In genomic region chr19:7781157-7781556, GRCh38 we compare ENCODE assay signal across 17 cellular contexts. TPM values are rescaled to one million over a fixed set of nuclear protein-coding genes. Genes with fewer than 3 reads are reported as not detected.
DNase-seq lines count a peak whose midpoint lies in the region; ATAC-seq and TF ChIP-seq lines count a peak whose summit lies in the region.
"Had no signal": no experiment of that assay in that cellular context is flagged by ENCODE, and none has a peak within 500 bp of the region (broad histone marks: within the 10 kb centered on the region; RNA-seq: fewer than 3 reads in every experiment).

No MANE protein-coding gene starts in this region.

- no peak overlapping the region for H3K4me3 Mint-ChIP-seq in GM23338
- no peak overlapping the region for H3K4me3 Mint-ChIP-seq in CD8-positive, alpha-beta T cell
- H3K4me3 Mint-ChIP-seq: CD4-positive, alpha-beta memory T cell had no signal

- H3K9me3 Mint-ChIP-seq in GM23338, result no peaks in the 10 kb centered on the region; the same call in 2 of the 3 replicates
- peaks cover 6% of the 10 kb centered on the region for H3K9me3 Mint-ChIP-seq in CD8-positive, alpha-beta T cell

- no peak overlapping the region for H3K27ac Mint-ChIP-seq in GM23338
- no peak overlapping the region for H3K27ac Mint-ChIP-seq in CD8-positive, alpha-beta T cell
- H3K27ac Mint-ChIP-seq: CD4-positive, alpha-beta memory T cell had no signal

- H3K36me3 ChIP-seq in GM23338 (ENCODE audit: insufficient read depth) (no peaks in the 10 kb centered on the region), spleen (no peaks in the 10 kb centered on the region)
- no peaks in the 10 kb centered on the region for H3K36me3 ChIP-seq in CD8-positive, alpha-beta T cell (ENCODE audit: insufficient read depth, low read length)
- H3K36me3 ChIP-seq: BE2C had no signal

- POLR2A ChIA-PET in CD8-positive, alpha-beta T cell (lab: Charles Lee), result no interaction called here

- ATAC-seq in GM23338, result no peak; the same call in 2 of the 3 replicates
- no peak for ATAC-seq in CD8-positive, alpha-beta T cell
- ATAC-seq: A549 had no signal

- H3K27me3 ChIP-seq in GM23338 (ENCODE audit: insufficient read depth) (peaks cover 14% of the 10 kb centered on the region), spleen (replicated peaks in 1 of 7) (peaks cover 0 to 39% (median 0%) of the 10 kb centered on the region in 7 donors)
- no peaks in the 10 kb centered on the region for H3K27me3 ChIP-seq in CD8-positive, alpha-beta T cell (ENCODE audit: insufficient read depth, low read length)

- intact Hi-C loops in spleen (cut with DNase I; ENCODE audit: low total_unique reads), result no loop called here
- intact Hi-C loops in CD8-positive, alpha-beta T cell (cut with DNase I, micrococcal nuclease), result no loop called here

- H3K27ac ChIP-seq in GM23338 (ENCODE audit: low read depth) (no peak overlapping the region), spleen (no peak overlapping the region)
- no peak overlapping the region for H3K27ac ChIP-seq in CD8-positive, alpha-beta T cell (ENCODE audit: low read depth, low read length)
- H3K27ac ChIP-seq: A549, C4-2B had no signal

- no peaks in the 10 kb centered on the region for H3K36me3 Mint-ChIP-seq in GM23338 (ENCODE audit: low read depth)
- no peaks in the 10 kb centered on the region for H3K36me3 Mint-ChIP-seq in CD8-positive, alpha-beta T cell
- H3K36me3 Mint-ChIP-seq: CD4-positive, alpha-beta memory T cell had no signal

- 66 to 79% (median 70%) methylated on average over 12 of the region's 12 CpGs for WGBS in spleen, 5 donors

- H3K4me3 ChIP-seq in GM23338, result no peak overlapping the region
- no peak overlapping the region for H3K4me3 ChIP-seq in spleen
- no peak overlapping the region for H3K4me3 ChIP-seq in CD8-positive, alpha-beta T cell (ENCODE audit: low read depth, low read length)
- H3K4me3 ChIP-seq: A549 had no signal

- H3K9me3 ChIP-seq in spleen, result peaks cover 0 to 11% (median 4%) of the 10 kb centered on the region in 8 donors
- H3K9me3 ChIP-seq in CD8-positive, alpha-beta T cell (ENCODE audit: low read length), result no peaks in the 10 kb centered on the region
- H3K9me3 ChIP-seq: BE2C had no signal

- no peak for TF ChIP-seq POLR2A in spleen (IDR thresholded peaks at IDR 0.05)

- TF ChIP-seq CTCF in GM23338 (conservative IDR thresholded peaks at IDR 0.05; ENCODE audit: low read depth in 2 of 2), result peak in 1 of 2 experiments; percentile 46; a peak in 2 of 4 replicates
- no peak for TF ChIP-seq CTCF in spleen (IDR thresholded peaks at IDR 0.05 in 8 of 11, conservative IDR thresholded peaks at IDR 0.05 in 3 of 11)
- no peak for TF ChIP-seq CTCF in CD8-positive, alpha-beta T cell (IDR thresholded peaks at IDR 0.05)

- DNase-seq in GM23338 (ENCODE audit: low spot score) (peak; percentile 42), NCI-H460 (ENCODE audit: extremely low read depth, low read depth) (peak; percentile 77), left kidney (ENCODE audit: low read depth, low spot score) (peak; percentile 49), spleen (peak; percentile 9), NCI-H1694 (lab: John Stamatoyannopoulos, UW) (no peak)
- DNase-seq in CD8-positive, alpha-beta T cell, result no peak
- no peak for DNase-seq in activated effector memory CD4-positive, alpha-beta T cell treated with anti-CD3 and anti-CD28 coated beads, Interleukin-2, amount 50 U/mL, for 16 hours
- DNase-seq: BE2C; CD4-positive, alpha-beta memory T cell; COR-L47; DMS153; DMS79 treated with DMSO at 0.1 percent for 48 hours; EL; GDM1 had no signal

- CTCF ChIA-PET in CD8-positive, alpha-beta T cell (lab: Charles Lee), result no interaction called here

- H3K27me3 Mint-ChIP-seq in GM23338 (ENCODE audit: insufficient read depth, low read depth, poor library complexity), result peaks cover 7% of the 10 kb centered on the region
- H3K27me3 Mint-ChIP-seq in CD8-positive, alpha-beta T cell (ENCODE audit: low read depth), result peaks cover 18% of the 10 kb centered on the region

- no peak overlapping the region for H2AFZ ChIP-seq in GM23338

- H3K79me2 ChIP-seq in GM23338 (replicated peaks; ENCODE audit: insufficient read depth), result no peaks in the 10 kb centered on the region

- H3K9me2 ChIP-seq in GM23338 (ENCODE audit: insufficient read depth), result no peaks in the 10 kb centered on the region

- H3K4me1 ChIP-seq in GM23338 (ENCODE audit: insufficient read depth) (no peaks in the 10 kb centered on the region), spleen (peaks cover 0 to 17% (median 6%) of the 10 kb centered on the region in 6 donors)
- no peaks in the 10 kb centered on the region for H3K4me1 ChIP-seq in CD8-positive, alpha-beta T cell (ENCODE audit: insufficient read depth, low read length)
- H3K4me1 ChIP-seq: BE2C had no signal

- no peak overlapping the region for H3K4me2 ChIP-seq in GM23338
- H3K4me2 ChIP-seq: A549 had no signal

- peaks cover 10% of the 10 kb centered on the region; the same call in 2 of the 3 replicates for H3K4me1 Mint-ChIP-seq in GM23338
- H3K4me1 Mint-ChIP-seq in CD8-positive, alpha-beta T cell (ENCODE audit: low read depth), result no peaks in the 10 kb centered on the region
- H3K4me1 Mint-ChIP-seq: CD4-positive, alpha-beta memory T cell had no signal

- no peaks in the 10 kb centered on the region for H4K20me1 ChIP-seq in GM23338 (replicated peaks; ENCODE audit: insufficient read depth)

- H3F3A ChIP-seq in GM23338 (replicated peaks; ENCODE audit: low read depth), result no peaks in the 10 kb centered on the region

TF ChIP-seq in GM23338, 12 proteins besides CTCF, POLR2A, EP300 and RAD21:
- TF ChIP-seq CREB1 (CRISPR knock-in tag; IDR thresholded peaks at IDR 0.05; ENCODE audit: low read depth), result no peak
- TF ChIP-seq ZNF114 (CRISPR knock-in tag; IDR thresholded peaks at IDR 0.05), result no peak
- no peak for TF ChIP-seq EZH2phosphoT487 (IDR thresholded peaks at IDR 0.05; ENCODE audit: unreplicated experiment)
- TF ChIP-seq JUNB (IDR thresholded peaks at IDR 0.05; ENCODE audit: unreplicated experiment), result no peak
- no peak for TF ChIP-seq EZH2 (IDR thresholded peaks at IDR 0.05; ENCODE audit: low read depth, unreplicated experiment)
TF ChIP-seq in GM23338: peak in this region for 0.

RNA-seq across cellular contexts. Expression of gene CLEC4M, which starts 18.1 kb away (rescaled TPM):
- not detected in 2 replicates for total RNA-seq in GM23338 (2014; rRNA removed; shearing (Covaris generic))
- polyA plus RNA-seq in GM23338 (2016; fragmentation: Nextera tagmentation; extraction: Ambion mirVana) (not detected in 2 replicates), spleen (under 1 TPM in 2 of 3 donors, not detected in 1; 0.12 to 0.26 TPM)
- 0.05 TPM in 1 of 2 replicates, not detected in the other for total RNA-seq in NCI-H460 (2014; rRNA removed; shearing (Covaris generic))
- not detected in 2 replicates for polyA plus RNA-seq in NCI-H460 (2014; cell fraction: nucleus; rRNA removed)
- total RNA-seq in spleen, result 1 to 10 TPM in 1 of 7 donors, under 1 TPM in 1, not detected in 5; 0.89 to 3.3 TPM
- not detected for total RNA-seq in CD8-positive, alpha-beta T cell
- total RNA-seq: CD4-positive, alpha-beta memory T cell had no signal
- polyA plus RNA-seq: A549; AG04450; CD4-positive, alpha-beta memory T cell had no signal

RNA-seq across cellular contexts. Expression of gene CD209, which starts 33.8 kb away (rescaled TPM):
- 0.35 TPM in 1 of 2 replicates, not detected in the other for total RNA-seq in GM23338 (2014; rRNA removed; shearing (Covaris generic))
- polyA plus RNA-seq in GM23338 (2016; fragmentation: Nextera tagmentation; extraction: Ambion mirVana) (not detected in 2 replicates), spleen (under 1 TPM; 0.42 to 0.56 (median 0.46) TPM)
- total RNA-seq in NCI-H460 (2014; rRNA removed; shearing (Covaris generic)), result not detected in 2 replicates
- polyA plus RNA-seq in NCI-H460 (2014; cell fraction: nucleus; rRNA removed), result not detected in 2 replicates
- 10 to 100 TPM in 2 of 7 donors, 1 to 10 TPM in 5; 1.1 to 22.2 (median 2.2) TPM for total RNA-seq in spleen
- not detected for total RNA-seq in CD8-positive, alpha-beta T cell
- polyA plus RNA-seq: A549; AG04450; CD4-positive, alpha-beta memory T cell had no signal

RNA-seq across cellular contexts. Expression of gene EVI5L, which starts 48.9 kb away (rescaled TPM):
- total RNA-seq in GM23338 (2014; rRNA removed; shearing (Covaris generic)), result 14.0 and 16.2 TPM in 2 replicates
- polyA plus RNA-seq in GM23338 (2016; fragmentation: Nextera tagmentation; extraction: Ambion mirVana), result 4.3 and 4.5 TPM in 2 replicates
- total RNA-seq in NCI-H460 (2014; rRNA removed; shearing (Covaris generic)), result 10.9 and 11.2 TPM in 2 replicates
- 26.3 and 26.6 TPM in 2 replicates for polyA plus RNA-seq in NCI-H460 (2014; cell fraction: nucleus; rRNA removed)
- 10 to 100 TPM in 5 of 7 donors, 1 to 10 TPM in 2; 8.6 to 22.8 (median 13.8) TPM for total RNA-seq in spleen
- polyA plus RNA-seq in spleen, result 1 to 10 TPM; 3.7 to 9.3 (median 3.7) TPM
- total RNA-seq in CD8-positive, alpha-beta T cell, result 1 to 10 TPM; 4.1 to 4.2 TPM

RNA-seq across cellular contexts. Expression of gene CLEC4G, which starts 49.2 kb away (rescaled TPM):
- total RNA-seq in GM23338 (2014; rRNA removed; shearing (Covaris generic)), result 0.23 and 0.52 TPM in 2 replicates
- polyA plus RNA-seq in GM23338 (2016; fragmentation: Nextera tagmentation; extraction: Ambion mirVana), result 0.65 and 0.70 TPM in 2 replicates
- not detected in 2 replicates for total RNA-seq in NCI-H460 (2014; rRNA removed; shearing (Covaris generic))
- polyA plus RNA-seq in NCI-H460 (2014; cell fraction: nucleus; rRNA removed), result not detected in 2 replicates
- 1 to 10 TPM in 3 of 7 donors, under 1 TPM in 3, not detected in 1; 0.34 to 4.0 (median 0.88) TPM for total RNA-seq in spleen
- 1 to 10 TPM in 2 of 3 donors, under 1 TPM in 1; 0.50 to 1.3 (median 1.0) TPM for polyA plus RNA-seq in spleen
- not detected for total RNA-seq in CD8-positive, alpha-beta T cell
- total RNA-seq: CD4-positive, alpha-beta memory T cell had no signal
- polyA plus RNA-seq: A549; AG04450; CD4-positive, alpha-beta memory T cell had no signal

Comparison
In these comparisons a context has a peak if more than half of its experiments do, and no peak if none do; other contexts are left out.
1. DNase-seq: peak in GM23338 (single experiment), NCI-H460 (single experiment), left kidney (single experiment) and spleen (single experiment); none in NCI-H1694 (single experiment), CD8-positive, alpha-beta T cell (0 of 7) and activated effector memory CD4-positive, alpha-beta T cell treated with anti-CD3 and anti-CD28 coated beads, Interleukin-2, amount 50 U/mL, for 16 hours (single experiment).